In genomic region chr1:212651521-212651920, GRCh38 we compare ENCODE assay signal across 25 cellular contexts. TPM values are rescaled to one million over a fixed set of nuclear protein-coding genes. Genes with fewer than 3 reads are reported as not detected.
DNase-seq lines count a peak whose midpoint lies in the region; ATAC-seq, FAIRE-seq and TF ChIP-seq lines count a peak whose summit lies in the region.
"Had no signal": no experiment of that assay in that cellular context is flagged by ENCODE, and none has a peak within 500 bp of the region (broad histone marks: within the 10 kb centered on the region; RNA-seq: fewer than 3 reads in every experiment).

No MANE protein-coding gene starts in this region.

- H3K27me3 Mint-ChIP-seq in astrocyte (ENCODE audit: low read depth, unreplicated experiment), result peaks cover 14% of the 10 kb centered on the region

- H3K4me3 Mint-ChIP-seq in astrocyte (ENCODE audit: unreplicated experiment), result no peak overlapping the region
- H3K4me3 Mint-ChIP-seq: activated CD4-positive, alpha-beta memory T cell treated with anti-CD3 and anti-CD28 coated beads, Interleukin-2, amount 10 ng/mL, durations not matched to agents 7 days and 5 days; activated naive CD4-positive, alpha-beta T cell treated with anti-CD3 and anti-CD28 coated beads, Interleukin-2, amount 10 ng/mL, durations not matched to agents 7 days and 5 days; activated T-cell treated with anti-CD3 and anti-CD28 coated beads, Interleukin-2, amount 50 U/mL, for 24 hours; CD4-positive, alpha-beta T cell; mesothelial cell of epicardium; natural killer cell treated with Interleukin-12 subunit alpha and Interleukin-12 subunit beta and Interleukin-15 and Interleukin-18, amount 100 ng/mL, for 72 hours had no signal

- no peak for TF ChIP-seq POLR2A in suprapubic skin (IDR thresholded peaks at IDR 0.05)

- DNase-seq in left ventricle myocardium superior (no peak), cardiac septum (ENCODE audit: low spot score) (no peak), astrocyte (ENCODE audit: low read depth) (peak; percentile 45), right atrium auricular region (ENCODE audit: low spot score) (peak; percentile 32), suprapubic skin (ENCODE audit: low spot score in 2 of 2) (no peak)
- no peak for DNase-seq in effector CD4-positive, alpha-beta T cell
- DNase-seq in activated naive CD4-positive, alpha-beta T cell (lab: John Stamatoyannopoulos, UW), result no peak
- DNase-seq: activated CD4-positive, alpha-beta memory T cell treated with anti-CD3 and anti-CD28 coated beads, Interleukin-2, amount 10 ng/mL, durations not matched to agents 7 days and 5 days; activated naive CD4-positive, alpha-beta T cell treated with anti-CD3 and anti-CD28 coated beads, Interleukin-2, amount 10 ng/mL, durations not matched to agents 7 days and 5 days; activated T-cell treated with anti-CD3 and anti-CD28 coated beads, Interleukin-2, amount 50 U/mL, for 24 hours; aorta; CD4-positive, alpha-beta T cell; gastrocnemius medialis; kidney glomerular epithelial cell; NCI-H524 treated with DMSO at 0.1 percent for 48 hours; SJCRH30; small intestine; stimulated activated CD4-positive, alpha-beta T cell treated with anti-CD3 and anti-CD28 coated beads, Interleukin-2, amount 100 ng/mL, for 48 hours; stomach; T-helper 2 cell had no signal

- no peaks in the 10 kb centered on the region for H3K4me1 Mint-ChIP-seq in astrocyte (ENCODE audit: low read depth, unreplicated experiment)
- H3K4me1 Mint-ChIP-seq: activated naive CD4-positive, alpha-beta T cell treated with anti-CD3 and anti-CD28 coated beads, Interleukin-2, amount 10 ng/mL, durations not matched to agents 7 days and 5 days had no signal

- H3K79me2 ChIP-seq in astrocyte (ENCODE audit: insufficient read depth, low read length), result no peaks in the 10 kb centered on the region

- peak overlapping the region; percentile 38 for H2AFZ ChIP-seq in astrocyte (ENCODE audit: low read depth, low read length)

- ATAC-seq in left ventricle myocardium superior, result peak; percentile 43
- ATAC-seq in HG02678 (IDR thresholded peaks at IDR 0.05; ENCODE audit: unreplicated experiment), result no peak
- ATAC-seq: gastrocnemius medialis; natural killer cell treated with Interleukin-12 subunit alpha and Interleukin-12 subunit beta and Interleukin-15 and Interleukin-18, amount 100 ng/mL, for 72 hours had no signal

- H3K4me3 ChIP-seq in astrocyte (ENCODE audit: insufficient read depth, low read depth, low read length) (no peak overlapping the region), right atrium auricular region (no peak overlapping the region), suprapubic skin (no peak overlapping the region)
- H3K4me3 ChIP-seq: gastrocnemius medialis, SJCRH30, stomach had no signal

- H3K9ac ChIP-seq in astrocyte (ENCODE audit: low read length), result no peak overlapping the region

- H3K9me3 ChIP-seq in astrocyte (ENCODE audit: insufficient read depth, low read depth, low read length) (no peaks in the 10 kb centered on the region), right atrium auricular region (no peaks in the 10 kb centered on the region), suprapubic skin (no peaks in the 10 kb centered on the region)
- H3K9me3 ChIP-seq: gastrocnemius medialis, SJCRH30, stomach had no signal

- H3K4me1 ChIP-seq in astrocyte (ENCODE audit: insufficient read depth, low read length) (peaks cover 5% of the 10 kb centered on the region), right atrium auricular region (no peaks in the 10 kb centered on the region), suprapubic skin (no peaks in the 10 kb centered on the region)
- H3K4me1 ChIP-seq: gastrocnemius medialis, SJCRH30, stomach had no signal

- H3K27ac ChIP-seq in astrocyte (ENCODE audit: low read depth, low read length) (peak overlapping the region; percentile 34), right atrium auricular region (no peak overlapping the region), suprapubic skin (no peak overlapping the region)
- H3K27ac ChIP-seq: gastrocnemius medialis, SJCRH30, stomach had no signal

- no peaks in the 10 kb centered on the region for H3K27me3 ChIP-seq in astrocyte (ENCODE audit: insufficient read depth, low read length)
- no peaks in the 10 kb centered on the region for H3K27me3 ChIP-seq in right atrium auricular region
- H3K27me3 ChIP-seq in suprapubic skin, result no peaks in the 10 kb centered on the region
- H3K27me3 ChIP-seq: gastrocnemius medialis, SJCRH30, stomach had no signal

- intact Hi-C loops in left ventricle myocardium superior (cut with micrococcal nuclease) (no loop called here), cardiac septum (cut with DNase I) (no loop called here)

- no peaks in the 10 kb centered on the region for H4K20me1 ChIP-seq in astrocyte (ENCODE audit: insufficient read depth, low read length)

- H3K36me3 Mint-ChIP-seq in astrocyte (ENCODE audit: low read depth, unreplicated experiment), result no peaks in the 10 kb centered on the region
- H3K36me3 Mint-ChIP-seq: activated naive CD4-positive, alpha-beta T cell treated with anti-CD3 and anti-CD28 coated beads, Interleukin-2, amount 10 ng/mL, durations not matched to agents 7 days and 5 days; mesothelial cell of epicardium; natural killer cell treated with Interleukin-12 subunit alpha and Interleukin-12 subunit beta and Interleukin-15 and Interleukin-18, amount 100 ng/mL, for 72 hours had no signal

- H3K36me3 ChIP-seq in astrocyte (ENCODE audit: insufficient read depth, low read length) (no peaks in the 10 kb centered on the region), right atrium auricular region (no peaks in the 10 kb centered on the region), suprapubic skin (no peaks in the 10 kb centered on the region)
- H3K36me3 ChIP-seq: gastrocnemius medialis, SJCRH30, stomach had no signal

- 86% methylated on average over 4 of the region's 4 CpGs for WGBS in suprapubic skin

- H3K9me3 Mint-ChIP-seq in astrocyte (ENCODE audit: unreplicated experiment), result no peaks in the 10 kb centered on the region
- H3K9me3 Mint-ChIP-seq: activated CD4-positive, alpha-beta memory T cell treated with anti-CD3 and anti-CD28 coated beads, Interleukin-2, amount 10 ng/mL, durations not matched to agents 7 days and 5 days; activated naive CD4-positive, alpha-beta T cell treated with anti-CD3 and anti-CD28 coated beads, Interleukin-2, amount 10 ng/mL, durations not matched to agents 7 days and 5 days; activated T-cell treated with anti-CD3 and anti-CD28 coated beads, Interleukin-2, amount 50 U/mL, for 24 hours; CD4-positive, alpha-beta T cell; mesothelial cell of epicardium; natural killer cell treated with Interleukin-12 subunit alpha and Interleukin-12 subunit beta and Interleukin-15 and Interleukin-18, amount 100 ng/mL, for 72 hours had no signal

- H3K27ac Mint-ChIP-seq in astrocyte (ENCODE audit: unreplicated experiment), result no peak overlapping the region
- H3K27ac Mint-ChIP-seq: activated CD4-positive, alpha-beta memory T cell treated with anti-CD3 and anti-CD28 coated beads, Interleukin-2, amount 10 ng/mL, durations not matched to agents 7 days and 5 days; activated naive CD4-positive, alpha-beta T cell treated with anti-CD3 and anti-CD28 coated beads, Interleukin-2, amount 10 ng/mL, durations not matched to agents 7 days and 5 days; activated T-cell treated with anti-CD3 and anti-CD28 coated beads, Interleukin-2, amount 50 U/mL, for 24 hours; CD4-positive, alpha-beta T cell; mesothelial cell of epicardium; natural killer cell treated with Interleukin-12 subunit alpha and Interleukin-12 subunit beta and Interleukin-15 and Interleukin-18, amount 100 ng/mL, for 72 hours had no signal

- no peak for TF ChIP-seq CTCF in astrocyte (IDR thresholded peaks at IDR 0.05; ENCODE audit: insufficient read depth, low read depth, low read length)
- no peak for TF ChIP-seq CTCF in right atrium auricular region (IDR thresholded peaks at IDR 0.05)
- TF ChIP-seq CTCF in suprapubic skin (IDR thresholded peaks at IDR 0.05), result no peak

- no peak for TF ChIP-seq EP300 in suprapubic skin (IDR thresholded peaks at IDR 0.05)

- no peak overlapping the region for H3K4me2 ChIP-seq in astrocyte (ENCODE audit: low read length)

- FAIRE-seq in astrocyte (lab: Jason Lieb, UNC), result no peak
- FAIRE-seq: A204.1, endometrium, small intestine had no signal

RNA-seq across cellular contexts. Expression of gene ATF3, which starts 43.0 kb away (rescaled TPM):
- total RNA-seq in left ventricle myocardium superior (14.6 TPM), cardiac septum (16.2 TPM), astrocyte (72.5 and 87.6 TPM in 2 replicates), right atrium auricular region (10 to 100 TPM; 12.6 to 27.6 TPM), suprapubic skin (100 to 1,000 TPM in 2 of 4 donors, 10 to 100 TPM in 2; 43.9 to 151 (median 84.1) TPM)

RNA-seq across cellular contexts. Expression of gene BATF3, which starts 48.1 kb away (rescaled TPM):
- total RNA-seq in left ventricle myocardium superior, result 1.6 TPM
- 1.9 TPM for total RNA-seq in cardiac septum
- 1.9 and 2.5 TPM in 2 replicates for total RNA-seq in astrocyte
- total RNA-seq in right atrium auricular region, result 1 to 10 TPM in 1 of 2 donors, under 1 TPM in 1; 0.96 to 3.3 TPM
- under 1 TPM in 1 of 4 donors, not detected in 3; 0.25 TPM for total RNA-seq in suprapubic skin

Comparison
In these comparisons a context has a peak if more than half of its experiments do, and no peak if none do; other contexts are left out.
1. DNase-seq: peak in astrocyte (single experiment) and right atrium auricular region (single experiment); none in left ventricle myocardium superior (single experiment), cardiac septum (single experiment), effector CD4-positive, alpha-beta T cell (single experiment), suprapubic skin (0 of 2) and activated naive CD4-positive, alpha-beta T cell (0 of 4).